Comparison of ENCODE assay signal across 12 cellular contexts in genomic region chr15:47870956-47871625, GRCh38.
DNase-seq lines count a peak whose midpoint lies in the region; ATAC-seq and TF ChIP-seq lines count a peak whose summit lies in the region.
"Had no signal": no experiment of that assay in that cellular context is flagged by ENCODE, and none has a peak within 500 bp of the region (broad histone marks: within the 10 kb centered on the region; RNA-seq: fewer than 3 reads in every experiment).

No MANE protein-coding gene starts in this region.

- TF ChIP-seq POLR2A in gastroesophageal sphincter (IDR thresholded peaks at IDR 0.05): no peak

- H3K9ac ChIP-seq in adipocyte (ENCODE audit: low read length): no peak overlapping the region

- no peaks in the 10 kb centered on the region for H3K36me3 ChIP-seq in adipocyte (ENCODE audit: control insufficient read depth, insufficient read depth, low read length, severe bottlenecking)
- H3K36me3 ChIP-seq in gastroesophageal sphincter: no peaks in the 10 kb centered on the region

- peaks cover 4% of the 10 kb centered on the region for H3K9me3 ChIP-seq in adipocyte (ENCODE audit: control insufficient read depth, low read length)
- peaks cover 0 to 3% (median 0%) of the 10 kb centered on the region in 3 donors for H3K9me3 ChIP-seq in gastroesophageal sphincter

- no peak overlapping the region for H3K4me3 Mint-ChIP-seq in activated CD8-positive, alpha-beta memory T cell treated with anti-CD3 and anti-CD28 coated beads, Interleukin-2, amount 10 ng/mL, durations not matched to agents 7 days and 5 days
- H3K4me3 Mint-ChIP-seq: CD14-positive monocyte, memory B cell had no signal

- no peaks in the 10 kb centered on the region for H3K9me3 Mint-ChIP-seq in activated CD8-positive, alpha-beta memory T cell treated with anti-CD3 and anti-CD28 coated beads, Interleukin-2, amount 10 ng/mL, durations not matched to agents 7 days and 5 days (ENCODE audit: low read depth)

- no peaks in the 10 kb centered on the region for H3K27me3 ChIP-seq in adipocyte (replicated peaks; ENCODE audit: control insufficient read depth, insufficient read depth, low read length)
- no peaks in the 10 kb centered on the region for H3K27me3 ChIP-seq in gastroesophageal sphincter

- POLR2A ChIA-PET in HEK293T (lab: Yijun Ruan, JAX): no interaction called here

- 40 to 60% methylated on average over 1 to 2 of the region's 2 CpGs for WGBS in gastroesophageal sphincter (ENCODE audit: low coverage in 1 of 2), 2 donors

- H3K27ac Mint-ChIP-seq in activated CD8-positive, alpha-beta memory T cell treated with anti-CD3 and anti-CD28 coated beads, Interleukin-2, amount 10 ng/mL, durations not matched to agents 7 days and 5 days: no peak overlapping the region
- H3K27ac Mint-ChIP-seq: CD14-positive monocyte, memory B cell had no signal

- H3K36me3 Mint-ChIP-seq in activated CD8-positive, alpha-beta memory T cell treated with anti-CD3 and anti-CD28 coated beads, Interleukin-2, amount 10 ng/mL, durations not matched to agents 7 days and 5 days: no peaks in the 10 kb centered on the region
- H3K36me3 Mint-ChIP-seq: CD14-positive monocyte, memory B cell had no signal

- CTCF ChIA-PET in HEK293T (lab: Yijun Ruan, JAX): interaction anchor here (0.5 kb wide), 1 partner anchor 154 kb away, joined by 3 read pairs; the partner anchor contains the start of gene SEMA6D
- CTCF ChIA-PET in activated CD8-positive, alpha-beta memory T cell treated with anti-CD3 and anti-CD28 coated beads, Interleukin-2, amount 10 ng/mL, durations not matched to agents 7 days and 5 days (lab: Charles Lee): no interaction called here

- no peaks in the 10 kb centered on the region for H3K27me3 Mint-ChIP-seq in activated CD8-positive, alpha-beta memory T cell treated with anti-CD3 and anti-CD28 coated beads, Interleukin-2, amount 10 ng/mL, durations not matched to agents 7 days and 5 days
- H3K27me3 Mint-ChIP-seq: memory B cell had no signal

- H3K4me1 ChIP-seq in adipocyte (ENCODE audit: control insufficient read depth, insufficient read depth, low read length): peaks cover 30% of the 10 kb centered on the region
- H3K4me1 ChIP-seq in gastroesophageal sphincter: no peaks in the 10 kb centered on the region

- H3K4me1 Mint-ChIP-seq in activated CD8-positive, alpha-beta memory T cell treated with anti-CD3 and anti-CD28 coated beads, Interleukin-2, amount 10 ng/mL, durations not matched to agents 7 days and 5 days: no peaks in the 10 kb centered on the region
- H3K4me1 Mint-ChIP-seq: CD14-positive monocyte, memory B cell had no signal

- no peak overlapping the region for H3K4me3 ChIP-seq in adipocyte (ENCODE audit: low read length)
- no peak overlapping the region for H3K4me3 ChIP-seq in gastroesophageal sphincter

- H3K27ac ChIP-seq in C4-2B (peak overlapping the region; percentile 22; the same call in 1 of the 2 replicates), gastroesophageal sphincter (no peak overlapping the region)

- ATAC-seq in activated CD8-positive, alpha-beta memory T cell treated with anti-CD3 and anti-CD28 coated beads, Interleukin-2, amount 10 ng/mL, durations not matched to agents 7 days and 5 days: no peak
- no peak for ATAC-seq in gastroesophageal sphincter

- no peak for TF ChIP-seq EP300 in gastroesophageal sphincter (IDR thresholded peaks at IDR 0.05)

- DNase-seq in MV-4-11 (lab: John Stamatoyannopoulos, UW) (peak; percentile 50), adipocyte (ENCODE audit: low read depth) (peak; percentile 6), iris pigment epithelial cell (ENCODE audit: low read depth) (peak; percentile 55), HEK293T (ENCODE audit: extremely low spot score) (no peak)
- no peak for DNase-seq in activated CD8-positive, alpha-beta memory T cell treated with anti-CD3 and anti-CD28 coated beads, Interleukin-2, amount 10 ng/mL, durations not matched to agents 7 days and 5 days
- no peak for DNase-seq in stimulated activated CD4-positive, alpha-beta T cell treated with anti-CD3 and anti-CD28 coated beads, Interleukin-12 subunit alpha, Interleukin-12 subunit beta, amount 100 ng/mL, for 4 hours
- DNase-seq: activated gamma-delta T cell, GOT3 had no signal

- TF ChIP-seq CTCF in C4-2B (conservative IDR thresholded peaks at IDR 0.05) (no peak), gastroesophageal sphincter (IDR thresholded peaks at IDR 0.05) (no peak)

TF ChIP-seq in HEK293T, 16 proteins besides CTCF, POLR2A, EP300 and RAD21:
- TF ChIP-seq SP1 (IDR thresholded peaks at IDR 0.05): no peak
- TF ChIP-seq SUZ12 (IDR thresholded peaks at IDR 0.05): no peak
- no peak for TF ChIP-seq ELF4 (IDR thresholded peaks at IDR 0.05)
- TF ChIP-seq FOXA1 (IDR thresholded peaks at IDR 0.05): no peak
- TF ChIP-seq FOXM1 (IDR thresholded peaks at IDR 0.05; ENCODE audit: borderline replicate concordance): no peak
- no peak for TF ChIP-seq CTBP1 (IDR thresholded peaks at IDR 0.05; ENCODE audit: borderline replicate concordance)
- no peak for TF ChIP-seq LEF1 (IDR thresholded peaks at IDR 0.05; ENCODE audit: borderline replicate concordance)
- no peak for TF ChIP-seq NFRKB (IDR thresholded peaks at IDR 0.05)
- no peak for TF ChIP-seq TARDBP (IDR thresholded peaks at IDR 0.05)
- TF ChIP-seq PKNOX1 (IDR thresholded peaks at IDR 0.05): no peak
- TF ChIP-seq BHLHE40 (IDR thresholded peaks at IDR 0.05; ENCODE audit: borderline replicate concordance): no peak
- no peak for TF ChIP-seq ZNF384 (IDR thresholded peaks at IDR 0.05)
- no peak for TF ChIP-seq FOXK2 (IDR thresholded peaks at IDR 0.05)
- no peak for TF ChIP-seq L3MBTL2 (conservative IDR thresholded peaks at IDR 0.05)
- no peak for TF ChIP-seq HDGF (IDR thresholded peaks at IDR 0.05; ENCODE audit: borderline replicate concordance)
- no peak for TF ChIP-seq ARNT (IDR thresholded peaks at IDR 0.05)

Comparison
In these comparisons a context has a peak if more than half of its experiments do, and no peak if none do; other contexts are left out.
1. DNase-seq: peak in MV-4-11 (single experiment), adipocyte (single experiment) and iris pigment epithelial cell (single experiment); none in HEK293T (single experiment), activated CD8-positive, alpha-beta memory T cell treated with anti-CD3 and anti-CD28 coated beads, Interleukin-2, amount 10 ng/mL, durations not matched to agents 7 days and 5 days (single experiment) and stimulated activated CD4-positive, alpha-beta T cell treated with anti-CD3 and anti-CD28 coated beads, Interleukin-12 subunit alpha, Interleukin-12 subunit beta, amount 100 ng/mL, for 4 hours (single experiment).